In genomic region chr10:126458453-126458852, GRCh38 we compare ENCODE assay signal across 19 cellular contexts.
DNase-seq lines count a peak whose midpoint lies in the region; ATAC-seq, FAIRE-seq and TF ChIP-seq lines count a peak whose summit lies in the region.
"Had no signal": no experiment of that assay in that cellular context is flagged by ENCODE, and none has a peak within 500 bp of the region (broad histone marks: within the 10 kb centered on the region; RNA-seq: fewer than 3 reads in every experiment).

No MANE protein-coding gene starts in this region.

- no peak for FAIRE-seq in urothelium cell line (lab: Jason Lieb, UNC)

- H3K27me3 Mint-ChIP-seq in T-helper 2 cell treated with Interferon-gamma antibody and Interleukin-4, amounts not matched to agents 5 μg/mL and 100 μg/mL, for 36 hours (ENCODE audit: low read depth), result no peaks in the 10 kb centered on the region

- DNase-seq in ELR (ENCODE audit: low read depth) (peak; percentile 45), RPMI7951 (ENCODE audit: low read depth) (peak; percentile 60), fibroblast of the aortic adventitia (ENCODE audit: low read depth) (peak; percentile 66), retinal pigment epithelial cell (ENCODE audit: low read depth) (peak; percentile 11), urothelium cell line (ENCODE audit: low spot score) (no peak), SIG-M5 (lab: John Stamatoyannopoulos, UW) (no peak)
- no peak for DNase-seq in T-helper 2 cell treated with Interferon-gamma antibody and Interleukin-4, amounts not matched to agents 5 μg/mL and 100 μg/mL, for 36 hours (ENCODE audit: low spot score)
- DNase-seq: activated effector memory CD4-positive, alpha-beta T cell treated with Interleukin-2 at 50 U/mL for 16 hours; aorta; cortex of kidney; DMS53; kidney glomerular epithelial cell; NCI-H1048; NCI-H774; substantia nigra; T-helper 1 cell had no signal

- H3K9me3 Mint-ChIP-seq in T-helper 2 cell treated with Interferon-gamma antibody and Interleukin-4, amounts not matched to agents 5 μg/mL and 100 μg/mL, for 36 hours, result peaks cover 10% of the 10 kb centered on the region
- H3K9me3 Mint-ChIP-seq: GM23338 had no signal

- H3K27ac Mint-ChIP-seq in T-helper 2 cell treated with Interferon-gamma antibody and Interleukin-4, amounts not matched to agents 5 μg/mL and 100 μg/mL, for 36 hours, result no peak overlapping the region
- H3K27ac Mint-ChIP-seq: GM23338 had no signal

- H3K4me1 Mint-ChIP-seq in T-helper 2 cell treated with Interferon-gamma antibody and Interleukin-4, amounts not matched to agents 5 μg/mL and 100 μg/mL, for 36 hours (ENCODE audit: low read depth), result no peaks in the 10 kb centered on the region
- H3K4me1 Mint-ChIP-seq: GM23338 had no signal

- H3K36me3 Mint-ChIP-seq in T-helper 2 cell treated with Interferon-gamma antibody and Interleukin-4, amounts not matched to agents 5 μg/mL and 100 μg/mL, for 36 hours (ENCODE audit: low read depth), result no peaks in the 10 kb centered on the region

- ATAC-seq in HG03025 (IDR thresholded peaks at IDR 0.05; ENCODE audit: low FRiP score, unreplicated experiment), result no peak
- ATAC-seq: GM23338 had no signal

- H3K4me3 Mint-ChIP-seq in T-helper 2 cell treated with Interferon-gamma antibody and Interleukin-4, amounts not matched to agents 5 μg/mL and 100 μg/mL, for 36 hours, result no peak overlapping the region
- H3K4me3 Mint-ChIP-seq: GM23338 had no signal

- H3K4me3 ChIP-seq in fibroblast of the aortic adventitia (ENCODE audit: low read depth, low read length) (no peak overlapping the region), retinal pigment epithelial cell (ENCODE audit: low read length) (no peak overlapping the region)
- H3K4me3 ChIP-seq: BLaER1, GM23338 had no signal

- no peak for TF ChIP-seq CTCF in fibroblast of the aortic adventitia (IDR thresholded peaks at IDR 0.05; ENCODE audit: insufficient read depth, low read length)
- TF ChIP-seq CTCF in retinal pigment epithelial cell (conservative IDR thresholded peaks at IDR 0.05; ENCODE audit: low read depth, low read length), result no peak

Comparison
In these comparisons a context has a peak if more than half of its experiments do, and no peak if none do; other contexts are left out.
1. DNase-seq: peak in ELR (single experiment), RPMI7951 (single experiment), fibroblast of the aortic adventitia (single experiment) and retinal pigment epithelial cell (single experiment); none in T-helper 2 cell treated with Interferon-gamma antibody and Interleukin-4, amounts not matched to agents 5 μg/mL and 100 μg/mL, for 36 hours (single experiment), urothelium cell line (single experiment) and SIG-M5 (single experiment).